11 cellular contexts compared by ENCODE assay signal in the genomic region with DNA sequence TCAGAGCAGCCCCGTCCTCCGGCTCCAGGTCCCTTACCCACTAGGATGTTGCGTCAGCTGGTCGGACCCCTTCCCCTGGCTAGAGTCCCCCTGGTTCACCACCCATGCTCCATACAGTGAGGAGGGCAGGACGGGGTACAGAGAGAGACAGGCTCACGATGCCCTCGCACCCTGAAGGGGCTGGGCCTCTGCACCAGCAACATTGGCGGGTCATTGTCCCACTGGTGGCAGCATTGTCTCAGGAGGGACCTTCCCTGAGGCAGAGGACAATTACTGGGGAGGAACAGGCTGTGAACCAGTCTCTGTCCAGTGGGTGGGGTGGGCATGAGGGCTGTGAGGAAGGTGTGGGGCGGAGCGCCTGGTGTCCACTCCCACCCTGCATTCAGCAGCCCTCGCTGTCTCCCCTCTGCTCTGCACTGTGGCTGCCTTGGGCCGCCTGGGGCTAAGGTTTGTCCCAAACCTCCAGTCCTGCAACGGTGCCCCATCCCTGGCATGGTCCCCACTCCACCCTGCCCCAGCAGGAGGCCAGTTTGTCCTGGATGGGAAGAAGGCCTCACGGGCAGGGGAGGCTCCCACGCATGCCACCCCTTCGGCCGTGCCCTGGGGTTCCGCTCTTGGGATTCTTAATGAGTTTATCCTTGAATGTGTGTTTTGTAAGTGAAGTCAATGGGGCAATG. TPM values are rescaled to one million over a fixed set of nuclear protein-coding genes. Genes with fewer than 3 reads are reported as not detected.
DNase-seq lines count a peak whose midpoint lies in the region; ATAC-seq and TF ChIP-seq lines count a peak whose summit lies in the region.
"Had no signal": no experiment of that assay in that cellular context is flagged by ENCODE, and none has a peak within 500 bp of the region (broad histone marks: within the 10 kb centered on the region; RNA-seq: fewer than 3 reads in every experiment).

No MANE protein-coding gene starts in this region.

- H3K4me3 ChIP-seq in heart right ventricle (no peak overlapping the region), coronary artery (no peak overlapping the region), upper lobe of right lung (no peak overlapping the region)
- H3K4me3 ChIP-seq: body of pancreas, MG63 had no signal

- ATAC-seq in heart right ventricle = no peak
- ATAC-seq in upper lobe of right lung = peak; percentile 7
- no peak for ATAC-seq in HG02970 (IDR thresholded peaks at IDR 0.05; ENCODE audit: low FRiP score, unreplicated experiment)
- ATAC-seq: activated CD4-positive, CD25-positive, alpha-beta regulatory T cell treated with anti-CD3 and anti-CD28 coated beads, Interleukin-2, amount 50 U/mL, for 24 hours had no signal

- H3K36me3 ChIP-seq in heart right ventricle (no peaks in the 10 kb centered on the region), upper lobe of right lung (no peaks in the 10 kb centered on the region)
- H3K36me3 ChIP-seq: MG63 had no signal

- H3K4me1 Mint-ChIP-seq in nephron progenitor cell = peaks cover 62% of the 10 kb centered on the region

- no peaks in the 10 kb centered on the region for H3K36me3 Mint-ChIP-seq in nephron progenitor cell (ENCODE audit: low read depth)

- intact Hi-C loops in cardiac septum (cut with DNase I) = no loop called here
- intact Hi-C loops in heart right ventricle (cut with DNase I) = no loop called here
- intact Hi-C loops in upper lobe of right lung (cut with DNase I) = no loop called here

- H3K9me3 ChIP-seq in heart right ventricle (no peaks in the 10 kb centered on the region), upper lobe of right lung (no peaks in the 10 kb centered on the region)
- H3K9me3 ChIP-seq: body of pancreas, MG63 had no signal

- peak overlapping the region; percentile 52 for H3K27ac Mint-ChIP-seq in nephron progenitor cell

- no peak overlapping the region for H3K27ac ChIP-seq in heart right ventricle
- no peak overlapping the region for H3K27ac ChIP-seq in coronary artery
- H3K27ac ChIP-seq in upper lobe of right lung = no peak overlapping the region

- H3K4me3 Mint-ChIP-seq in nephron progenitor cell = no peak overlapping the region

- peaks cover under 1% of the 10 kb centered on the region for H3K9me3 Mint-ChIP-seq in nephron progenitor cell

- H3K4me1 ChIP-seq in heart right ventricle (peaks cover 0 to 27% (median 5%) of the 10 kb centered on the region in 9 donors), upper lobe of right lung (peaks cover 4% of the 10 kb centered on the region)

- H3K27me3 Mint-ChIP-seq in nephron progenitor cell (ENCODE audit: low read depth, poor library complexity) = peaks cover 2% of the 10 kb centered on the region

- TF ChIP-seq CTCF in heart right ventricle (IDR thresholded peaks at IDR 0.05) (no peak), coronary artery (IDR thresholded peaks at IDR 0.05) (no peak), nephron progenitor cell (IDR thresholded peaks at IDR 0.05) (no peak), upper lobe of right lung (IDR thresholded peaks at IDR 0.05) (no peak)

- H3K27me3 ChIP-seq in heart right ventricle (no peaks in the 10 kb centered on the region), upper lobe of right lung (no peaks in the 10 kb centered on the region)
- H3K27me3 ChIP-seq: body of pancreas, MG63 had no signal

- WGBS in heart right ventricle, 2 donors = 97% methylated on average over 18 of the region's 18 CpGs

- DNase-seq in cardiac septum (ENCODE audit: low spot score) = peak; percentile 59
- DNase-seq in heart right ventricle = no peak
- DNase-seq in coronary artery (ENCODE audit: low spot score) = peak; percentile 62
- DNase-seq in nephron progenitor cell = no peak
- DNase-seq in upper lobe of right lung = peak; percentile 57
- no peak for DNase-seq in NCI-H510A treated with DMSO at 0.1 percent for 48 hours (lab: John Stamatoyannopoulos, UW)
- DNase-seq in AML-193 (lab: John Stamatoyannopoulos, UW) = no peak
- DNase-seq: MG63 had no signal

RNA-seq across cellular contexts. Expression of gene KLF13, which starts 48.0 kb away (rescaled TPM):
- total RNA-seq in cardiac septum (35.7 TPM), heart right ventricle (100 to 1,000 TPM in 1 of 10 donors, 10 to 100 TPM in 9; 28.4 to 101 (median 49.4) TPM), upper lobe of right lung (176 TPM)
- 10 to 100 TPM; 32.9 to 44.0 TPM for polyA plus RNA-seq in heart right ventricle

Comparison
In these comparisons a context has a peak if more than half of its experiments do, and no peak if none do; other contexts are left out.
1. DNase-seq: peak in cardiac septum (single experiment), coronary artery (single experiment) and upper lobe of right lung (single experiment); none in heart right ventricle (0 of 2), nephron progenitor cell (single experiment), NCI-H510A treated with DMSO at 0.1 percent for 48 hours (single experiment) and AML-193 (0 of 2).